8 cellular contexts compared by ENCODE assay signal in genomic region chr13:110875243-110875642, GRCh38. TPM values are rescaled to one million over a fixed set of nuclear protein-coding genes. Genes with fewer than 3 reads are reported as not detected.
DNase-seq lines count a peak whose midpoint lies in the region; ATAC-seq and TF ChIP-seq lines count a peak whose summit lies in the region.

No MANE protein-coding gene starts in this region.

- no peak overlapping the region for H3K27ac Mint-ChIP-seq in activated naive CD4-positive, alpha-beta T cell treated with anti-CD3 and anti-CD28 coated beads for 36 hours
- peak overlapping the region in 1 of 2 donors; percentile 63 for H3K27ac Mint-ChIP-seq in activated naive CD4-positive, alpha-beta T cell treated with anti-CD3 and anti-CD28 coated beads, Interleukin-2, amount 50 U/mL, for 72 hours
- no peak overlapping the region for H3K27ac Mint-ChIP-seq in WTC11

- no peak for ATAC-seq in activated naive CD4-positive, alpha-beta T cell treated with anti-CD3 and anti-CD28 coated beads, Interleukin-2, amount 50 U/mL, for 72 hours
- no peak for ATAC-seq in WTC11
- no peak for ATAC-seq in GM18520 (IDR thresholded peaks at IDR 0.05; ENCODE audit: unreplicated experiment)

- CTCF ChIA-PET in activated naive CD4-positive, alpha-beta T cell treated with anti-CD3 and anti-CD28 coated beads for 36 hours (lab: Charles Lee), result interaction anchor here (0.7 kb wide), 1 partner anchor 573 kb away, joined by 3 read pairs; no protein-coding TSS in a partner anchor
- CTCF ChIA-PET in WTC11 (lab: Charles Lee), result interaction anchor here (1.2 to 2.8 kb wide), 4 partner anchors 11 to 554 kb away, joined by 3 to 8 read pairs (median 7); partner anchors contain the start of gene ANKRD10

- TF ChIP-seq CTCF in WTC11 (IDR thresholded peaks at IDR 0.05), result no peak
- no peak for TF ChIP-seq CTCF in hepatocyte (IDR thresholded peaks at IDR 0.05; ENCODE audit: poor library complexity)

- peaks cover 7% of the 10 kb centered on the region for H3K4me1 Mint-ChIP-seq in activated naive CD4-positive, alpha-beta T cell treated with anti-CD3 and anti-CD28 coated beads for 36 hours (ENCODE audit: low read depth)
- H3K4me1 Mint-ChIP-seq in WTC11, result peaks cover 14% of the 10 kb centered on the region

- H3K27me3 ChIP-seq in hepatocyte (no peaks in the 10 kb centered on the region), stomach smooth muscle (ENCODE audit: control insufficient read depth in 1 of 2, insufficient read depth in 2 of 2, low read length in 2 of 2) (no peaks in the 10 kb centered on the region)

- no peak for DNase-seq in activated naive CD4-positive, alpha-beta T cell treated with anti-CD3 and anti-CD28 coated beads for 36 hours
- no peak for DNase-seq in activated naive CD4-positive, alpha-beta T cell treated with anti-CD3 and anti-CD28 coated beads, Interleukin-2, amount 50 U/mL, for 72 hours (ENCODE audit: low spot score in 2 of 2)
- DNase-seq in WTC11 (ENCODE audit: low spot score), result no peak
- no peak for DNase-seq in hepatocyte (ENCODE audit: low spot score)
- DNase-seq in NCI-H524 (lab: John Stamatoyannopoulos, UW), result no peak
- DNase-seq in NCI-H69 (lab: John Stamatoyannopoulos, UW), result no peak

- H3K4me3 Mint-ChIP-seq in activated naive CD4-positive, alpha-beta T cell treated with anti-CD3 and anti-CD28 coated beads for 36 hours, result peak overlapping the region; percentile 74
- H3K4me3 Mint-ChIP-seq in WTC11, result peak overlapping the region; percentile 62

- no peaks in the 10 kb centered on the region for H3K9me2 ChIP-seq in hepatocyte (replicated peaks; ENCODE audit: insufficient read depth)

- H3K79me2 ChIP-seq in hepatocyte, result no peaks in the 10 kb centered on the region

- H3K9me3 Mint-ChIP-seq in activated naive CD4-positive, alpha-beta T cell treated with anti-CD3 and anti-CD28 coated beads for 36 hours, result no peaks in the 10 kb centered on the region
- H3K9me3 Mint-ChIP-seq in activated naive CD4-positive, alpha-beta T cell treated with anti-CD3 and anti-CD28 coated beads, Interleukin-2, amount 50 U/mL, for 72 hours, result no peaks in the 10 kb centered on the region
- H3K9me3 Mint-ChIP-seq in WTC11, result no peaks in the 10 kb centered on the region

- H3K36me3 ChIP-seq in hepatocyte (replicated peaks; ENCODE audit: insufficient read depth, low read depth) (no peaks in the 10 kb centered on the region), stomach smooth muscle (ENCODE audit: control insufficient read depth in 2 of 2, insufficient read depth in 2 of 2, low read length in 2 of 2) (peaks cover 0 to 5% of the 10 kb centered on the region in 2 donors)

- peak overlapping the region; percentile 55 for H2AFZ ChIP-seq in hepatocyte

- H3K4me3 ChIP-seq in hepatocyte, result peak overlapping the region; percentile 5
- H3K4me3 ChIP-seq in stomach smooth muscle (ENCODE audit: low read length in 2 of 2), result peak overlapping the region; percentile 37 to 78

- POLR2A ChIA-PET in WTC11 (lab: Charles Lee), result no interaction called here

- H3K27ac ChIP-seq in hepatocyte, result no peak overlapping the region
- H3K27ac ChIP-seq in stomach smooth muscle (ENCODE audit: low read length), result no peak overlapping the region

- intact Hi-C loops in activated naive CD4-positive, alpha-beta T cell treated with anti-CD3 and anti-CD28 coated beads for 36 hours (cut with micrococcal nuclease), result loop anchor here (2.0 kb wide), 1 partner anchor 40 kb away; the partner anchor contains the start of gene ANKRD10

- no peaks in the 10 kb centered on the region for H3K9me3 ChIP-seq in hepatocyte (ENCODE audit: low read depth)
- no peaks in the 10 kb centered on the region for H3K9me3 ChIP-seq in stomach smooth muscle (ENCODE audit: control insufficient read depth in 2 of 2, low read length in 2 of 2)

- peak overlapping the region; percentile 67 for H3K4me2 ChIP-seq in hepatocyte

- peak overlapping the region in 1 of 2 donors; percentile 54 for H3K9ac ChIP-seq in stomach smooth muscle (ENCODE audit: low read length in 2 of 2)

- 85% methylated on average over 8 of the region's 8 CpGs for WGBS in hepatocyte (ENCODE audit: low lambda C conversion rate, missing lambda C conversion rate)

- H3K4me1 ChIP-seq in hepatocyte (ENCODE audit: insufficient read depth), result peaks cover 18% of the 10 kb centered on the region
- peaks cover 35% of the 10 kb centered on the region for H3K4me1 ChIP-seq in stomach smooth muscle (ENCODE audit: control insufficient read depth, insufficient read depth, low read length)

- peaks cover 10% of the 10 kb centered on the region for H3K27me3 Mint-ChIP-seq in activated naive CD4-positive, alpha-beta T cell treated with anti-CD3 and anti-CD28 coated beads for 36 hours (ENCODE audit: low read depth)
- no peaks in the 10 kb centered on the region for H3K27me3 Mint-ChIP-seq in WTC11 (ENCODE audit: low read depth)

- no peaks in the 10 kb centered on the region for H4K20me1 ChIP-seq in hepatocyte (ENCODE audit: insufficient read depth, poor library complexity, severe bottlenecking)

- H3K36me3 Mint-ChIP-seq in activated naive CD4-positive, alpha-beta T cell treated with anti-CD3 and anti-CD28 coated beads for 36 hours (ENCODE audit: low read depth), result no peaks in the 10 kb centered on the region
- no peaks in the 10 kb centered on the region for H3K36me3 Mint-ChIP-seq in activated naive CD4-positive, alpha-beta T cell treated with anti-CD3 and anti-CD28 coated beads, Interleukin-2, amount 50 U/mL, for 72 hours
- no peaks in the 10 kb centered on the region; the same call in 1 of the 2 replicates for H3K36me3 Mint-ChIP-seq in WTC11

TF ChIP-seq in WTC11, 78 proteins besides CTCF, POLR2A, EP300 and RAD21 (continues in another document):
- TF ChIP-seq ZNF281 (CRISPR knock-in tag; IDR thresholded peaks at IDR 0.05), result no peak
- no peak for TF ChIP-seq ERG (CRISPR knock-in tag; IDR thresholded peaks at IDR 0.05)
- no peak for TF ChIP-seq SOX15 (CRISPR knock-in tag; IDR thresholded peaks at IDR 0.05)
- TF ChIP-seq PREB (CRISPR knock-in tag; IDR thresholded peaks at IDR 0.05; ENCODE audit: borderline replicate concordance), result no peak
- TF ChIP-seq GRHL2 (CRISPR knock-in tag; IDR thresholded peaks at IDR 0.05; ENCODE audit: insufficient replicate concordance, severe bottlenecking), result no peak
- no peak for TF ChIP-seq HMGXB4 (CRISPR knock-in tag; IDR thresholded peaks at IDR 0.05)
- no peak for TF ChIP-seq ETV6 (CRISPR knock-in tag; IDR thresholded peaks at IDR 0.05)
- TF ChIP-seq ZNF671 (CRISPR knock-in tag; IDR thresholded peaks at IDR 0.05), result no peak

RNA-seq across cellular contexts. Expression of gene ANKRD10, which starts 39.6 kb away (rescaled TPM):
- 10 to 100 TPM; 79.8 to 82.5 TPM for total RNA-seq in activated naive CD4-positive, alpha-beta T cell treated with anti-CD3 and anti-CD28 coated beads for 36 hours
- total RNA-seq in activated naive CD4-positive, alpha-beta T cell treated with anti-CD3 and anti-CD28 coated beads, Interleukin-2, amount 50 U/mL, for 72 hours, result 100 to 1,000 TPM; 160 to 162 TPM
- total RNA-seq in WTC11 (2021) (176 to 219 TPM (median 191 TPM) in 3 replicates), hepatocyte (135 and 143 TPM in 2 replicates)
- 104 and 135 TPM in 2 replicates for polyA plus RNA-seq in hepatocyte
